8 cellular contexts compared by ENCODE assay signal in the genomic region with DNA sequence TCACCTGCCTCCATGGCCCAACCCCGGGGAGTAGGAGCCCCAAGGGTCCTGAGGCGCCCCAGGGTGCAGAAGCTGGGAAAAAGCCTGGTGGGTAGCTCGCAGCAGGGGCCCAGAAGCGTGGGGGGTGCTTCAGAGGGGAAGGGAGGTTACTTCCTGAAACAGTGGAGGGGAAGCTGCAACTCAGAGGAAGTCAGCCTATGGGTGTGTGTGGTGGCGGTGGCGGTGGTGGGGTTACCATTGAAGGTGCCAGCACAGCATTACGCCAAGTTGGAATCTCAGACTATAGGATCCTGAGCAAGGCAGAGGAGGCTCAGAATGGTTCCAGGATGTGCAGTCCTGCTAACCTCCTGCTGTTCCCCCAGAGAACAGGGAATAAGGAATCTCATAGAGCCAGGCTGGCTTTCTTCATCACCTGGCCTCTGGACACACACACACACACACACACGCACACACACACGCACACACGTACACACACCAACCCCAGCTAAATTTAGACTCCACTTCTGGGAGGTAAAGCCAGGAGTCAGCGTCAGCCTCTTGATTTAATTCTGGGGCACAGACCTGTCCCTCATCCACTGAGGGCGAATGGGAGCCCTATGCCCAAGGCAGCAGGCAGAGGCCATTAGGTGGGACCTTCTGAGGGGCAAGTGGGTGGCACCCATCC. TPM values are rescaled to one million over a fixed set of nuclear protein-coding genes. Genes with fewer than 3 reads are reported as not detected.
DNase-seq lines count a peak whose midpoint lies in the region; ATAC-seq and TF ChIP-seq lines count a peak whose summit lies in the region.

No MANE protein-coding gene starts in this region.

- no peaks in the 10 kb centered on the region for H3K27me3 ChIP-seq in MM.1S (replicated peaks; ENCODE audit: insufficient read depth, low read length)
- H3K27me3 ChIP-seq in mucosa of stomach (ENCODE audit: control insufficient read depth, insufficient read depth, low read length) = no peaks in the 10 kb centered on the region

- H3K9me3 Mint-ChIP-seq in activated CD4-positive, alpha-beta memory T cell treated with anti-CD3 and anti-CD28 coated beads, Interleukin-2, amount 10 ng/mL, durations not matched to agents 7 days and 5 days = no peaks in the 10 kb centered on the region
- no peaks in the 10 kb centered on the region for H3K9me3 Mint-ChIP-seq in effector memory CD8-positive, alpha-beta T cell
- no peaks in the 10 kb centered on the region for H3K9me3 Mint-ChIP-seq in stimulated activated effector memory CD8-positive, alpha-beta T cell treated with anti-CD3 and anti-CD28 coated beads, Interleukin-12 subunit alpha, Interleukin-12 subunit beta, amount 100 ng/mL, for 72 hours

- peak; percentile 63 for TF ChIP-seq POLR2A in GM18526 (IDR thresholded peaks at IDR 0.05; ENCODE audit: extremely low read depth, insufficient read length)

- H3K79me2 ChIP-seq in MM.1S (ENCODE audit: low read length) = peaks cover 28% of the 10 kb centered on the region

- H3K27ac Mint-ChIP-seq in activated CD4-positive, alpha-beta memory T cell treated with anti-CD3 and anti-CD28 coated beads, Interleukin-2, amount 10 ng/mL, durations not matched to agents 7 days and 5 days = peak overlapping the region; percentile 99
- peak overlapping the region; percentile 96 to 97 for H3K27ac Mint-ChIP-seq in effector memory CD8-positive, alpha-beta T cell
- H3K27ac Mint-ChIP-seq in stimulated activated effector memory CD8-positive, alpha-beta T cell treated with anti-CD3 and anti-CD28 coated beads, Interleukin-12 subunit alpha, Interleukin-12 subunit beta, amount 100 ng/mL, for 72 hours = peak overlapping the region; percentile 97

- H3K4me3 Mint-ChIP-seq in activated CD4-positive, alpha-beta memory T cell treated with anti-CD3 and anti-CD28 coated beads, Interleukin-2, amount 10 ng/mL, durations not matched to agents 7 days and 5 days = peak overlapping the region; percentile 92
- peak overlapping the region; percentile 93 to 94 for H3K4me3 Mint-ChIP-seq in effector memory CD8-positive, alpha-beta T cell
- H3K4me3 Mint-ChIP-seq in stimulated activated effector memory CD8-positive, alpha-beta T cell treated with anti-CD3 and anti-CD28 coated beads, Interleukin-12 subunit alpha, Interleukin-12 subunit beta, amount 100 ng/mL, for 72 hours = peak overlapping the region; percentile 88

- peaks cover 39% of the 10 kb centered on the region for H3K4me1 Mint-ChIP-seq in activated CD4-positive, alpha-beta memory T cell treated with anti-CD3 and anti-CD28 coated beads, Interleukin-2, amount 10 ng/mL, durations not matched to agents 7 days and 5 days
- peaks cover 45 to 46% of the 10 kb centered on the region in 2 donors for H3K4me1 Mint-ChIP-seq in effector memory CD8-positive, alpha-beta T cell (ENCODE audit: low read depth in 2 of 2)
- H3K4me1 Mint-ChIP-seq in stimulated activated effector memory CD8-positive, alpha-beta T cell treated with anti-CD3 and anti-CD28 coated beads, Interleukin-12 subunit alpha, Interleukin-12 subunit beta, amount 100 ng/mL, for 72 hours = peaks cover 62% of the 10 kb centered on the region

- no peaks in the 10 kb centered on the region for H3K9me3 ChIP-seq in MM.1S (replicated peaks; ENCODE audit: insufficient read depth, low read length)
- H3K9me3 ChIP-seq in mucosa of stomach (ENCODE audit: control insufficient read depth, low read length) = no peaks in the 10 kb centered on the region

- no peaks in the 10 kb centered on the region for H4K20me1 ChIP-seq in MM.1S (ENCODE audit: insufficient read depth, low read length)

- DNase-seq in MM.1S (peak; percentile 46), NCI-H774 (lab: John Stamatoyannopoulos, UW) (no peak), NCI-H1436 treated with DMSO at 0.1 percent for 48 hours (lab: John Stamatoyannopoulos, UW) (no peak)
- peak; percentile 91 for DNase-seq in activated CD4-positive, alpha-beta memory T cell treated with anti-CD3 and anti-CD28 coated beads, Interleukin-2, amount 10 ng/mL, durations not matched to agents 7 days and 5 days
- peak; percentile 79 to 84 (median 83) for DNase-seq in effector memory CD8-positive, alpha-beta T cell
- peak; percentile 47 to 87 for DNase-seq in stimulated activated effector memory CD8-positive, alpha-beta T cell treated with anti-CD3 and anti-CD28 coated beads, Interleukin-12 subunit alpha, Interleukin-12 subunit beta, amount 100 ng/mL, for 72 hours (ENCODE audit: low spot score in 2 of 2)

- H3K4me3 ChIP-seq in MM.1S (ENCODE audit: low read length) (peak overlapping the region; percentile 91), mucosa of stomach (ENCODE audit: low read length) (peak overlapping the region; percentile 91)

- H3K27ac ChIP-seq in MM.1S (ENCODE audit: low read length) = peak overlapping the region; percentile 85

- no peak for TF ChIP-seq CTCF in MM.1S (IDR thresholded peaks at IDR 0.05; ENCODE audit: low read length)

- H3K4me1 ChIP-seq in MM.1S (ENCODE audit: low read length) (peaks cover 5% of the 10 kb centered on the region), mucosa of stomach (ENCODE audit: control insufficient read depth, insufficient read depth, low read length) (peaks cover 19% of the 10 kb centered on the region)

- POLR2A ChIA-PET in activated CD4-positive, alpha-beta memory T cell treated with anti-CD3 and anti-CD28 coated beads, Interleukin-2, amount 10 ng/mL, durations not matched to agents 7 days and 5 days (lab: Charles Lee) = interaction anchor here (0.7 to 6.9 kb wide), 29 partner anchors 9 to 413 kb away, joined by 3 to 165 read pairs (median 7); partner anchors contain the start of genes CHTOP, CREB3L4, CRTC2 and GATAD2B

- H3K36me3 ChIP-seq in MM.1S (replicated peaks; ENCODE audit: insufficient read depth, low read length) = no peaks in the 10 kb centered on the region
- H3K36me3 ChIP-seq in mucosa of stomach (ENCODE audit: control insufficient read depth, insufficient read depth, low read length) = peaks cover 9% of the 10 kb centered on the region

- CTCF ChIA-PET in activated CD4-positive, alpha-beta memory T cell treated with anti-CD3 and anti-CD28 coated beads, Interleukin-2, amount 10 ng/mL, durations not matched to agents 7 days and 5 days (lab: Charles Lee) = interaction anchor here (0.7 to 4.7 kb wide), 18 partner anchors 11 to 212 kb away, joined by 3 to 52 read pairs (median 4); partner anchors contain the start of genes CREB3L4, CRTC2, GATAD2B and JTB

- no peaks in the 10 kb centered on the region for H3K27me3 Mint-ChIP-seq in activated CD4-positive, alpha-beta memory T cell treated with anti-CD3 and anti-CD28 coated beads, Interleukin-2, amount 10 ng/mL, durations not matched to agents 7 days and 5 days
- H3K27me3 Mint-ChIP-seq in effector memory CD8-positive, alpha-beta T cell = no peaks in the 10 kb centered on the region

- ATAC-seq in effector memory CD8-positive, alpha-beta T cell (replicated peaks) = peak; percentile 75
- peak; percentile 80 for ATAC-seq in stimulated activated effector memory CD8-positive, alpha-beta T cell treated with anti-CD3 and anti-CD28 coated beads, Interleukin-12 subunit alpha, Interleukin-12 subunit beta, amount 100 ng/mL, for 72 hours

- no peaks in the 10 kb centered on the region for H3K9me2 ChIP-seq in MM.1S (replicated peaks; ENCODE audit: insufficient read depth, low read length)

- H3K9ac ChIP-seq in MM.1S (ENCODE audit: low read length) (peak overlapping the region; percentile 86), mucosa of stomach (ENCODE audit: low read length) (peak overlapping the region; percentile 92)

- H3K36me3 Mint-ChIP-seq in activated CD4-positive, alpha-beta memory T cell treated with anti-CD3 and anti-CD28 coated beads, Interleukin-2, amount 10 ng/mL, durations not matched to agents 7 days and 5 days (ENCODE audit: low read depth) = peaks cover 75% of the 10 kb centered on the region
- H3K36me3 Mint-ChIP-seq in effector memory CD8-positive, alpha-beta T cell (ENCODE audit: insufficient read depth) = peaks cover 63% of the 10 kb centered on the region
- H3K36me3 Mint-ChIP-seq in stimulated activated effector memory CD8-positive, alpha-beta T cell treated with anti-CD3 and anti-CD28 coated beads, Interleukin-12 subunit alpha, Interleukin-12 subunit beta, amount 100 ng/mL, for 72 hours = peaks cover 85% of the 10 kb centered on the region

- H3K4me2 ChIP-seq in MM.1S (ENCODE audit: low read depth, low read length) = peak overlapping the region; percentile 89

- H3F3A ChIP-seq in MM.1S (ENCODE audit: insufficient read depth, low read length) = peaks cover 28% of the 10 kb centered on the region

- peak overlapping the region; percentile 71 for H2AFZ ChIP-seq in MM.1S (ENCODE audit: low read length)

RNA-seq across cellular contexts. Expression of gene DENND4B, which starts 1.3 kb away (rescaled TPM):
- 100 to 1,000 TPM; 159 to 166 TPM for total RNA-seq in activated CD4-positive, alpha-beta memory T cell treated with anti-CD3 and anti-CD28 coated beads, Interleukin-2, amount 10 ng/mL, durations not matched to agents 7 days and 5 days

RNA-seq across cellular contexts. Expression of gene CRTC2, which starts 13.1 kb away (rescaled TPM):
- total RNA-seq in activated CD4-positive, alpha-beta memory T cell treated with anti-CD3 and anti-CD28 coated beads, Interleukin-2, amount 10 ng/mL, durations not matched to agents 7 days and 5 days = 100 to 1,000 TPM; 107 TPM

RNA-seq across cellular contexts. Expression of gene SLC39A1, which starts 18.1 kb away (rescaled TPM):
- total RNA-seq in activated CD4-positive, alpha-beta memory T cell treated with anti-CD3 and anti-CD28 coated beads, Interleukin-2, amount 10 ng/mL, durations not matched to agents 7 days and 5 days = 10 to 100 TPM; 42.5 to 42.6 TPM

RNA-seq across cellular contexts. Expression of gene CREB3L4, which starts 22.4 kb away (rescaled TPM):
- total RNA-seq in activated CD4-positive, alpha-beta memory T cell treated with anti-CD3 and anti-CD28 coated beads, Interleukin-2, amount 10 ng/mL, durations not matched to agents 7 days and 5 days = 1 to 10 TPM; 7.0 to 8.4 TPM

RNA-seq across cellular contexts. Expression of gene GATAD2B, which starts 22.5 kb away (rescaled TPM):
- 10 to 100 TPM; 70.8 to 71.1 TPM for total RNA-seq in activated CD4-positive, alpha-beta memory T cell treated with anti-CD3 and anti-CD28 coated beads, Interleukin-2, amount 10 ng/mL, durations not matched to agents 7 days and 5 days

Comparison
In these comparisons a context has a peak if more than half of its experiments do, and no peak if none do; other contexts are left out.
1. DNase-seq: peak in MM.1S (single experiment), activated CD4-positive, alpha-beta memory T cell treated with anti-CD3 and anti-CD28 coated beads, Interleukin-2, amount 10 ng/mL, durations not matched to agents 7 days and 5 days (single experiment), effector memory CD8-positive, alpha-beta T cell (3 of 3) and stimulated activated effector memory CD8-positive, alpha-beta T cell treated with anti-CD3 and anti-CD28 coated beads, Interleukin-12 subunit alpha, Interleukin-12 subunit beta, amount 100 ng/mL, for 72 hours (2 of 2); none in NCI-H774 (single experiment) and NCI-H1436 treated with DMSO at 0.1 percent for 48 hours (single experiment).
2. Peak in every context shown above with its lines, with median percentiles within 50 percentile points of each other: H3K27ac Mint-ChIP-seq and H3K4me3 Mint-ChIP-seq.